ENCODE assay signal across 26 cellular contexts in genomic region chr9:73613092-73613701, GRCh38.
DNase-seq lines count a peak whose midpoint lies in the region; ATAC-seq, FAIRE-seq and TF ChIP-seq lines count a peak whose summit lies in the region.
"Had no signal": no experiment of that assay in that cellular context is flagged by ENCODE, and none has a peak within 500 bp of the region (broad histone marks: within the 10 kb centered on the region; RNA-seq: fewer than 3 reads in every experiment).

No MANE protein-coding gene starts in this region.

- H3K9me3 ChIP-seq in H1 (ENCODE audit: insufficient read depth in 2 of 2, low read depth in 1 of 2, low read length in 1 of 2): no peaks in the 10 kb centered on the region
- no peaks in the 10 kb centered on the region for H3K9me3 ChIP-seq in upper lobe of right lung
- H3K9me3 ChIP-seq: heart right ventricle, left lung, SK-N-SH, suprapubic skin had no signal

- H3K27ac Mint-ChIP-seq in type B pancreatic cell: no peak overlapping the region
- H3K27ac Mint-ChIP-seq: activated naive CD4-positive, alpha-beta T cell treated with anti-CD3 and anti-CD28 coated beads, Interleukin-2, amount 50 U/mL, for 72 hours; activated T-helper 17 cell treated with anti-CD3 and anti-CD28 coated beads, Interleukin-2, amount 50 U/mL, for 72 hours; brain; CD4-positive, CD25-positive, alpha-beta regulatory T cell; nephron; stimulated activated effector memory CD8-positive, alpha-beta T cell treated with anti-CD3 and anti-CD28 coated beads, Interleukin-12 subunit alpha, Interleukin-12 subunit beta, amount 100 ng/mL, for 72 hours had no signal

- H3K14ac ChIP-seq in H1 (ENCODE audit: insufficient read length): no peak overlapping the region

- no peaks in the 10 kb centered on the region for H3K36me3 Mint-ChIP-seq in type B pancreatic cell
- H3K36me3 Mint-ChIP-seq: activated naive CD4-positive, alpha-beta T cell treated with anti-CD3 and anti-CD28 coated beads, Interleukin-2, amount 50 U/mL, for 72 hours; brain; CD4-positive, CD25-positive, alpha-beta regulatory T cell; stimulated activated effector memory CD8-positive, alpha-beta T cell treated with anti-CD3 and anti-CD28 coated beads, Interleukin-12 subunit alpha, Interleukin-12 subunit beta, amount 100 ng/mL, for 72 hours had no signal

- FAIRE-seq in RCC 7860 (lab: Jason Lieb, UNC) (peak; percentile 21), H1 (lab: Jason Lieb, UNC) (no peak)
- FAIRE-seq: G401.6 had no signal

- H3K9me3 Mint-ChIP-seq in type B pancreatic cell: no peaks in the 10 kb centered on the region
- H3K9me3 Mint-ChIP-seq: nephron had no signal

- H2AK5ac ChIP-seq in H1 (ENCODE audit: low read depth, low read length): no peak overlapping the region

- H3K4me2 ChIP-seq in H1 (ENCODE audit: insufficient read depth in 1 of 2, low read depth in 2 of 2, low read length in 2 of 2): no peak overlapping the region
- H3K4me2 ChIP-seq: SK-N-SH had no signal

- DNase-seq in ELR (ENCODE audit: low read depth): peak; percentile 34
- DNase-seq in RCC 7860 (ENCODE audit: low spot score): peak; percentile 76
- no peak for DNase-seq in H1 (ENCODE audit: low read depth in 1 of 2, low spot score in 2 of 2)
- peak; percentile 1 for DNase-seq in occipital lobe (lab: John Stamatoyannopoulos, UW)
- DNase-seq in upper lobe of right lung: no peak
- no peak for DNase-seq in AG20443 (ENCODE audit: low spot score)
- DNase-seq in NCI-H82 (lab: John Stamatoyannopoulos, UW): no peak
- DNase-seq in type B pancreatic cell (ENCODE audit: extremely low spot score, unreplicated experiment): no peak
- DNase-seq: activated CD4-positive, alpha-beta T cell treated with anti-CD3 and anti-CD28 coated beads, Interleukin-2, amount 50 U/mL, for 1 hour; CD4-positive, CD25-positive, alpha-beta regulatory T cell; cortex of kidney; heart right ventricle; left lung; NCI-H1092 treated with DMSO at 0.1 percent for 48 hours; NCI-H2081; NCI-H510A; SK-N-SH had no signal

- no peak overlapping the region for H2BK20ac ChIP-seq in H1 (ENCODE audit: low read length)

- H3K27me3 Mint-ChIP-seq in type B pancreatic cell: no peaks in the 10 kb centered on the region
- H3K27me3 Mint-ChIP-seq: activated T-helper 17 cell treated with anti-CD3 and anti-CD28 coated beads, Interleukin-2, amount 50 U/mL, for 72 hours; brain; CD4-positive, CD25-positive, alpha-beta regulatory T cell had no signal

- 96% methylated on average over 4 of the region's 4 CpGs; no CpG with 5 or more reads in 1 of the 2 experiments for WGBS in H1 (ENCODE audit: extremely low coverage in 1 of 2, insufficient coverage in 1 of 2, insufficient read length in 1 of 2, insufficient replicate concordance in 2 of 2, low coverage in 1 of 2, low lambda C conversion rate in 2 of 2, missing lambda C conversion rate in 1 of 2), 2 experiments

- no peak for TF ChIP-seq EP300 in H1 (IDR thresholded peaks at IDR 0.05; ENCODE audit: borderline replicate concordance in 1 of 2, low read depth in 2 of 2, low read length in 2 of 2)

- H3K79me1 ChIP-seq in H1 (ENCODE audit: low read depth, low read length): no peaks in the 10 kb centered on the region

- no peak overlapping the region for H3K18ac ChIP-seq in H1 (ENCODE audit: extremely low read depth, low read length)

- H3K36me3 ChIP-seq in H1 (ENCODE audit: control insufficient read depth in 2 of 4, insufficient read depth in 4 of 4, low read length in 3 of 4): no peaks in the 10 kb centered on the region
- no peaks in the 10 kb centered on the region for H3K36me3 ChIP-seq in upper lobe of right lung
- H3K36me3 ChIP-seq: heart right ventricle, left lung, suprapubic skin had no signal

- POLR2A ChIA-PET in H1 (lab: Charles Lee; ENCODE audit: partially characterized antibody): no interaction called here

- no peak overlapping the region for H4K8ac ChIP-seq in H1 (ENCODE audit: extremely low read depth, insufficient read depth, low read length)

- no peak overlapping the region for H3K4ac ChIP-seq in H1 (replicated peaks; ENCODE audit: insufficient read length, low read depth, low read length)

- no peak overlapping the region for H3K23ac ChIP-seq in H1 (ENCODE audit: insufficient read length)

- no peak overlapping the region for H2AFZ ChIP-seq in H1 (ENCODE audit: low read length)

- no peaks in the 10 kb centered on the region for H3K4me1 Mint-ChIP-seq in type B pancreatic cell (ENCODE audit: unreplicated experiment)
- H3K4me1 Mint-ChIP-seq: activated T-helper 17 cell treated with anti-CD3 and anti-CD28 coated beads, Interleukin-2, amount 50 U/mL, for 72 hours; brain; CD4-positive, CD25-positive, alpha-beta regulatory T cell; nephron; stimulated activated effector memory CD8-positive, alpha-beta T cell treated with anti-CD3 and anti-CD28 coated beads, Interleukin-12 subunit alpha, Interleukin-12 subunit beta, amount 100 ng/mL, for 72 hours had no signal

- H2BK120ac ChIP-seq in H1 (replicated peaks; ENCODE audit: low read depth, low read length): no peak overlapping the region

- no peak overlapping the region for H4K5ac ChIP-seq in H1 (ENCODE audit: insufficient read length, low read depth, low read length)

- H3K4me3 Mint-ChIP-seq in type B pancreatic cell: no peak overlapping the region
- H3K4me3 Mint-ChIP-seq: activated T-helper 17 cell treated with anti-CD3 and anti-CD28 coated beads, Interleukin-2, amount 50 U/mL, for 72 hours; brain; CD4-positive, CD25-positive, alpha-beta regulatory T cell; nephron; stimulated activated effector memory CD8-positive, alpha-beta T cell treated with anti-CD3 and anti-CD28 coated beads, Interleukin-12 subunit alpha, Interleukin-12 subunit beta, amount 100 ng/mL, for 72 hours had no signal

- no peak overlapping the region for H3K56ac ChIP-seq in H1 (replicated peaks; ENCODE audit: insufficient read length, low read depth, low read length)

- H4K20me1 ChIP-seq in H1 (replicated peaks in 1 of 2; ENCODE audit: control insufficient read depth in 1 of 2, insufficient read depth in 2 of 2, low read length in 2 of 2): no peaks in the 10 kb centered on the region

- H3K4me1 ChIP-seq in H1 (replicated peaks in 1 of 4; ENCODE audit: control insufficient read depth in 3 of 4, insufficient read depth in 4 of 4, low read length in 3 of 4) (peaks cover 0 to 4% (median 0%) of the 10 kb centered on the region in 4 experiments; a peak in 1 of 7 replicates), upper lobe of right lung (no peaks in the 10 kb centered on the region)
- H3K4me1 ChIP-seq: heart right ventricle, left lung, suprapubic skin had no signal

- TF ChIP-seq CTCF in H1 (IDR thresholded peaks at IDR 0.05; ENCODE audit: control extremely low read depth in 1 of 3, insufficient read depth in 1 of 3, low read depth in 1 of 3, low read length in 3 of 3) (no peak), upper lobe of right lung (IDR thresholded peaks at IDR 0.05) (no peak), type B pancreatic cell (conservative IDR thresholded peaks at IDR 0.05) (no peak)

- no peak for ATAC-seq in upper lobe of right lung
- ATAC-seq: activated naive CD4-positive, alpha-beta T cell treated with anti-CD3 and anti-CD28 coated beads, Interleukin-2, amount 50 U/mL, for 72 hours; activated T-helper 17 cell treated with anti-CD3 and anti-CD28 coated beads, Interleukin-2, amount 50 U/mL, for 72 hours; HCT116; heart right ventricle; left lung; stimulated activated effector memory CD8-positive, alpha-beta T cell treated with anti-CD3 and anti-CD28 coated beads, Interleukin-12 subunit alpha, Interleukin-12 subunit beta, amount 100 ng/mL, for 72 hours had no signal

- no peak overlapping the region for H4K91ac ChIP-seq in H1 (replicated peaks; ENCODE audit: insufficient read length, low read length)

- no peaks in the 10 kb centered on the region for H3K23me2 ChIP-seq in H1 (ENCODE audit: low read depth, low read length)

- no peak for TF ChIP-seq RAD21 in H1 (IDR thresholded peaks at IDR 0.05 in 1 of 2, conservative IDR thresholded peaks at IDR 0.05 in 1 of 2; ENCODE audit: low read depth in 2 of 2, low read length in 2 of 2)

- H2BK15ac ChIP-seq in H1 (ENCODE audit: low read length): no peak overlapping the region

- H2BK12ac ChIP-seq in H1 (ENCODE audit: low read depth, low read length): no peak overlapping the region

- H3K27ac ChIP-seq in H1 (ENCODE audit: low read depth, low read length) (no peak overlapping the region), upper lobe of right lung (no peak overlapping the region)
- H3K27ac ChIP-seq: heart right ventricle, left lung, suprapubic skin, VCaP had no signal

- TF ChIP-seq POLR2A in H1 (IDR thresholded peaks at IDR 0.05; ENCODE audit: control extremely low read depth in 1 of 2, low read depth in 2 of 2, low read length in 2 of 2): no peak

- no peak overlapping the region for H2BK5ac ChIP-seq in H1 (ENCODE audit: low read depth, low read length)

- no peak overlapping the region for H3K9ac ChIP-seq in H1 (replicated peaks in 1 of 4; ENCODE audit: extremely low read depth in 1 of 4, low read depth in 3 of 4, low read length in 3 of 4)
- H3K9ac ChIP-seq: SK-N-SH had no signal

- CTCF ChIA-PET in H1 (lab: Charles Lee; ENCODE audit: partially characterized antibody): interaction anchor here (1.0 kb wide), 1 partner anchor 10 kb away, joined by 3 read pairs; no protein-coding TSS in a partner anchor

- H3K27me3 ChIP-seq in H1 (replicated peaks in 1 of 4; ENCODE audit: control insufficient read depth in 3 of 4, extremely low read depth in 1 of 4, insufficient read depth in 3 of 4, low read length in 3 of 4) (no peaks in the 10 kb centered on the region), upper lobe of right lung (no peaks in the 10 kb centered on the region)
- H3K27me3 ChIP-seq: heart right ventricle, left lung, suprapubic skin had no signal

- no peaks in the 10 kb centered on the region for H3K79me2 ChIP-seq in H1 (ENCODE audit: control insufficient read depth in 1 of 2, insufficient read depth in 2 of 2, low read length in 2 of 2)

- H3K4me3 ChIP-seq in H1 (ENCODE audit: extremely low read depth in 1 of 4, insufficient read depth in 2 of 4, low read depth in 3 of 4, low read length in 4 of 4) (no peak overlapping the region), upper lobe of right lung (no peak overlapping the region)
- H3K4me3 ChIP-seq: heart right ventricle, left lung, suprapubic skin had no signal

- intact Hi-C loops in upper lobe of right lung (cut with DNase I): no loop called here

TF ChIP-seq in H1, 55 proteins besides CTCF, POLR2A, EP300 and RAD21:
- TF ChIP-seq NRF1 (IDR thresholded peaks at IDR 0.05; ENCODE audit: low read depth, low read length): no peak
- peak; percentile 61; the same call in 1 of the 2 replicates for TF ChIP-seq CEBPB (IDR thresholded peaks at IDR 0.05; ENCODE audit: low read depth, low read length)

Comparison
In these comparisons a context has a peak if more than half of its experiments do, and no peak if none do; other contexts are left out.
1. DNase-seq: peak in ELR (single experiment), RCC 7860 (single experiment) and occipital lobe (single experiment); none in H1 (0 of 2), upper lobe of right lung (single experiment), AG20443 (single experiment), NCI-H82 (single experiment) and type B pancreatic cell (single experiment).